In genomic region chr12:47825239-47825639, GRCh38 we compare ENCODE assay signal across 11 cellular contexts. TPM values are rescaled to one million over a fixed set of nuclear protein-coding genes. Genes with fewer than 3 reads are reported as not detected.
DNase-seq lines count a peak whose midpoint lies in the region; ATAC-seq lines count a peak whose summit lies in the region.
"Had no signal": no experiment of that assay in that cellular context is flagged by ENCODE, and none has a peak within 500 bp of the region (broad histone marks: within the 10 kb centered on the region; RNA-seq: fewer than 3 reads in every experiment).

No MANE protein-coding gene starts in this region.

- no peak overlapping the region for H2BK5ac ChIP-seq in neuronal stem cell (ENCODE audit: low read length)

- H3K14ac ChIP-seq in neuronal stem cell (ENCODE audit: low read length): no peak overlapping the region

- no peak overlapping the region for H2AFZ ChIP-seq in neuronal stem cell (ENCODE audit: low read length)

- no peak for DNase-seq in stimulated activated naive CD8-positive, alpha-beta T cell treated with anti-CD3 and anti-CD28 coated beads, Interleukin-15, Interleukin-2, amounts not matched to agents 100 U/mL and 50 U/mL, for 24 hours
- no peak for DNase-seq in effector memory CD4-positive, alpha-beta T cell
- no peak for DNase-seq in neuronal stem cell (ENCODE audit: low spot score)
- no peak for DNase-seq in activated effector memory CD4-positive, alpha-beta T cell treated with anti-CD3 and anti-CD28 coated beads, Interleukin-2, amount 50 U/mL, for 16 hours
- DNase-seq in NCI-H69 (lab: John Stamatoyannopoulos, UW): no peak
- DNase-seq: BE2C, NCI-H524 treated with DMSO at 0.1 percent for 48 hours had no signal

- no peak for ATAC-seq in stimulated activated naive CD8-positive, alpha-beta T cell treated with anti-CD3 and anti-CD28 coated beads, Interleukin-15, Interleukin-2, amounts not matched to agents 100 U/mL and 50 U/mL, for 24 hours
- ATAC-seq in GM19328 (IDR thresholded peaks at IDR 0.05; ENCODE audit: unreplicated experiment) (no peak), GM21619 (IDR thresholded peaks at IDR 0.05; ENCODE audit: unreplicated experiment) (no peak)

- H3K79me1 ChIP-seq in neuronal stem cell (ENCODE audit: low read depth, low read length): no peaks in the 10 kb centered on the region

- H3K27ac ChIP-seq in effector memory CD4-positive, alpha-beta T cell (ENCODE audit: insufficient read depth, low read length, poor library complexity, severe bottlenecking): peak overlapping the region; percentile 70
- H3K27ac ChIP-seq in neuronal stem cell (replicated peaks; ENCODE audit: low read length): no peak overlapping the region

- no peaks in the 10 kb centered on the region for H3K27me3 ChIP-seq in effector memory CD4-positive, alpha-beta T cell (replicated peaks; ENCODE audit: control insufficient read depth, insufficient read depth, low read length, poor library complexity, severe bottlenecking)
- H3K27me3 ChIP-seq in neuronal stem cell (ENCODE audit: control insufficient read depth in 3 of 3, insufficient read depth in 3 of 3, low read depth in 1 of 3, low read length in 3 of 3): no peaks in the 10 kb centered on the region
- H3K27me3 ChIP-seq: BE2C had no signal

- no peak overlapping the region for H3K4me3 Mint-ChIP-seq in stimulated activated naive CD8-positive, alpha-beta T cell treated with anti-CD3 and anti-CD28 coated beads, Interleukin-15, Interleukin-2, amounts not matched to agents 100 ng/mL and 50 ng/mL, for 24 hours

- no peak overlapping the region for H4K8ac ChIP-seq in neuronal stem cell (ENCODE audit: low read depth, low read length)

- no peak overlapping the region for H4K91ac ChIP-seq in neuronal stem cell (ENCODE audit: low read depth, low read length, poor library complexity)

- peaks cover 73% of the 10 kb centered on the region for H3K4me1 ChIP-seq in effector memory CD4-positive, alpha-beta T cell (ENCODE audit: control insufficient read depth, insufficient read depth, low read length, poor library complexity, severe bottlenecking)
- peaks cover 31 to 36% of the 10 kb centered on the region in 2 donors for H3K4me1 ChIP-seq in neuronal stem cell (ENCODE audit: control insufficient read depth in 2 of 2, insufficient read depth in 1 of 2, low read depth in 1 of 2, low read length in 2 of 2)

- peak overlapping the region; percentile 11 for H2BK12ac ChIP-seq in neuronal stem cell (ENCODE audit: low read length)

- WGBS in neuronal stem cell (ENCODE audit: extremely low coverage in 2 of 2, insufficient read length in 2 of 2, insufficient replicate concordance in 1 of 2), 2 donors: no CpG with 5 or more reads among the region's 3 CpGs

- H3K4me2 ChIP-seq in neuronal stem cell (ENCODE audit: insufficient read depth, low read length, poor library complexity, severe bottlenecking): no peak overlapping the region

- no peak overlapping the region for H3K9ac ChIP-seq in neuronal stem cell (ENCODE audit: low read depth, low read length, poor library complexity)

- H3K27me3 Mint-ChIP-seq in stimulated activated naive CD8-positive, alpha-beta T cell treated with anti-CD3 and anti-CD28 coated beads, Interleukin-15, Interleukin-2, amounts not matched to agents 100 ng/mL and 50 ng/mL, for 24 hours: no peaks in the 10 kb centered on the region

- H3K9me3 Mint-ChIP-seq in stimulated activated naive CD8-positive, alpha-beta T cell treated with anti-CD3 and anti-CD28 coated beads, Interleukin-15, Interleukin-2, amounts not matched to agents 100 ng/mL and 50 ng/mL, for 24 hours: no peaks in the 10 kb centered on the region

- no peaks in the 10 kb centered on the region for H3K36me3 ChIP-seq in effector memory CD4-positive, alpha-beta T cell (ENCODE audit: control insufficient read depth, insufficient read depth, low read length)
- no peaks in the 10 kb centered on the region for H3K36me3 ChIP-seq in neuronal stem cell (replicated peaks in 1 of 2; ENCODE audit: control insufficient read depth in 2 of 2, insufficient read depth in 2 of 2, low read length in 2 of 2)
- H3K36me3 ChIP-seq: BE2C, HAP-1 had no signal

- no peak overlapping the region for H3K4me3 ChIP-seq in effector memory CD4-positive, alpha-beta T cell (ENCODE audit: insufficient read depth, low read depth, low read length, poor library complexity, severe bottlenecking)
- no peak overlapping the region for H3K4me3 ChIP-seq in neuronal stem cell (ENCODE audit: low read length in 2 of 2)
- H3K4me3 ChIP-seq: HAP-1 had no signal

- peak overlapping the region; percentile 20 for H2AK5ac ChIP-seq in neuronal stem cell (ENCODE audit: low read depth, low read length)

- no peak overlapping the region for H3K4ac ChIP-seq in neuronal stem cell (ENCODE audit: low read length)

- H3K27ac Mint-ChIP-seq in stimulated activated naive CD8-positive, alpha-beta T cell treated with anti-CD3 and anti-CD28 coated beads, Interleukin-15, Interleukin-2, amounts not matched to agents 100 ng/mL and 50 ng/mL, for 24 hours: peak overlapping the region; percentile 85

- no peaks in the 10 kb centered on the region for H3K9me3 ChIP-seq in effector memory CD4-positive, alpha-beta T cell (ENCODE audit: control insufficient read depth, low read length)
- no peaks in the 10 kb centered on the region for H3K9me3 ChIP-seq in neuronal stem cell (replicated peaks in 1 of 2; ENCODE audit: control insufficient read depth in 2 of 2, insufficient read depth in 1 of 2, low read depth in 1 of 2, low read length in 2 of 2)
- H3K9me3 ChIP-seq: BE2C, HAP-1 had no signal

- H2BK120ac ChIP-seq in neuronal stem cell (ENCODE audit: low read depth, low read length): no peak overlapping the region

- H3K23ac ChIP-seq in neuronal stem cell (ENCODE audit: low read depth, low read length, poor library complexity): no peak overlapping the region

- peak overlapping the region; percentile 17 for H3K18ac ChIP-seq in neuronal stem cell (ENCODE audit: low read length)

- H2BK15ac ChIP-seq in neuronal stem cell (ENCODE audit: low read length): no peak overlapping the region

- peaks cover 88% of the 10 kb centered on the region for H3K4me1 Mint-ChIP-seq in stimulated activated naive CD8-positive, alpha-beta T cell treated with anti-CD3 and anti-CD28 coated beads, Interleukin-15, Interleukin-2, amounts not matched to agents 100 ng/mL and 50 ng/mL, for 24 hours (ENCODE audit: low read depth)

- no peaks in the 10 kb centered on the region for H3K36me3 Mint-ChIP-seq in stimulated activated naive CD8-positive, alpha-beta T cell treated with anti-CD3 and anti-CD28 coated beads, Interleukin-15, Interleukin-2, amounts not matched to agents 100 ng/mL and 50 ng/mL, for 24 hours (ENCODE audit: low read depth)

RNA-seq across cellular contexts. Expression of gene HDAC7, which starts 5.5 kb away (rescaled TPM):
- 26.3 TPM for polyA plus RNA-seq in neuronal stem cell (2013, experiment 1 of 2)
- 27.4 TPM for polyA plus RNA-seq in neuronal stem cell (2013, experiment 2 of 2)

RNA-seq across cellular contexts. Expression of gene SLC48A1, which starts 52.2 kb away (rescaled TPM):
- 12.5 TPM for polyA plus RNA-seq in neuronal stem cell (2013, experiment 1 of 2)
- polyA plus RNA-seq in neuronal stem cell (2013, experiment 2 of 2): 12.3 TPM
